24 cellular contexts compared by ENCODE assay signal in genomic region chr3:11757929-11758328, GRCh38.
"Had no signal": no experiment of that assay in that cellular context is flagged by ENCODE, and none has a peak within 500 bp of the region (broad histone marks: within the 10 kb centered on the region; RNA-seq: fewer than 3 reads in every experiment).

No MANE protein-coding gene starts in this region.

- H3K4me3 Mint-ChIP-seq: activated CD4-positive, alpha-beta T cell treated with anti-CD3 and anti-CD28 coated beads, Interleukin-2, amount 10 ng/mL, durations not matched to agents 7 days and 5 days; activated CD8-positive, alpha-beta T cell treated with anti-CD3 and anti-CD28 coated beads for 36 hours; activated naive CD8-positive, alpha-beta T cell; activated T-cell treated with anti-CD3 and anti-CD28 coated beads, Interleukin-2, amount 50 U/mL, for 4 hours; central memory CD8-positive, alpha-beta T cell; dendritic cell treated with granulocyte-macrophage colony-stimulating factor and Interleukin-4, amounts not matched to agents 40 ng/mL and 50 ng/mL, for 4 days; natural killer cell; stimulated activated naive CD8-positive, alpha-beta T cell treated with anti-CD3 and anti-CD28 coated beads, Interleukin-15, Interleukin-2, amounts not matched to agents 100 ng/mL and 50 ng/mL, for 24 hours had no signal

- H3K27ac ChIP-seq: epithelial cell of prostate, esophagus squamous epithelium, left lung, lower lobe of right lung, neutrophil, pancreas, right atrium auricular region, upper lobe of left lung, vagina, VCaP had no signal

- H3K4me1 ChIP-seq: left lung, lower lobe of right lung, pancreas, right atrium auricular region, upper lobe of left lung, vagina had no signal

- H3K4me1 Mint-ChIP-seq: activated CD4-positive, alpha-beta T cell treated with anti-CD3 and anti-CD28 coated beads, Interleukin-2, amount 10 ng/mL, durations not matched to agents 7 days and 5 days; central memory CD8-positive, alpha-beta T cell; natural killer cell had no signal

- ATAC-seq: activated CD8-positive, alpha-beta T cell treated with anti-CD3 and anti-CD28 coated beads for 36 hours; activated T-cell treated with anti-CD3 and anti-CD28 coated beads, Interleukin-2, amount 50 U/mL, for 4 hours; left lung; lower lobe of right lung; pancreas had no signal

- H3K36me3 Mint-ChIP-seq: natural killer cell had no signal

- H3K9me3 ChIP-seq: esophagus squamous epithelium, left lung, lower lobe of right lung, neutrophil, pancreas, right atrium auricular region, upper lobe of left lung, vagina had no signal

- H3K9me3 Mint-ChIP-seq: activated CD4-positive, alpha-beta T cell treated with anti-CD3 and anti-CD28 coated beads, Interleukin-2, amount 10 ng/mL, durations not matched to agents 7 days and 5 days; activated CD8-positive, alpha-beta T cell treated with anti-CD3 and anti-CD28 coated beads for 36 hours; activated T-cell treated with anti-CD3 and anti-CD28 coated beads, Interleukin-2, amount 50 U/mL, for 4 hours; activated T-helper 2 cell treated with anti-CD3 and anti-CD28 coated beads, Interferon-gamma antibody, Interleukin-2, Interleukin-4, amounts not matched to agents 10 μg/mL and 5 μg/mL and 100 μg/mL, durations not matched to agents 14 hours and 24 hours and 36 hours; central memory CD8-positive, alpha-beta T cell; dendritic cell treated with granulocyte-macrophage colony-stimulating factor and Interleukin-4, amounts not matched to agents 40 ng/mL and 50 ng/mL, for 4 days; natural killer cell; stimulated activated naive CD8-positive, alpha-beta T cell treated with anti-CD3 and anti-CD28 coated beads, Interleukin-15, Interleukin-2, amounts not matched to agents 100 ng/mL and 50 ng/mL, for 24 hours had no signal

- H3K27me3 Mint-ChIP-seq: activated CD8-positive, alpha-beta T cell treated with anti-CD3 and anti-CD28 coated beads for 36 hours; activated naive CD8-positive, alpha-beta T cell; central memory CD8-positive, alpha-beta T cell; dendritic cell treated with granulocyte-macrophage colony-stimulating factor and Interleukin-4, amounts not matched to agents 40 ng/mL and 50 ng/mL, for 4 days; stimulated activated naive CD8-positive, alpha-beta T cell treated with anti-CD3 and anti-CD28 coated beads, Interleukin-15, Interleukin-2, amounts not matched to agents 100 ng/mL and 50 ng/mL, for 24 hours had no signal

- H3K27me3 ChIP-seq: esophagus squamous epithelium, left lung, neutrophil, pancreas, right atrium auricular region, upper lobe of left lung, vagina had no signal

- H3K4me3 ChIP-seq: esophagus squamous epithelium, left lung, lower lobe of right lung, pancreas, right atrium auricular region, upper lobe of left lung, vagina had no signal

- DNase-seq: activated CD4-positive, alpha-beta T cell treated with anti-CD3 and anti-CD28 coated beads, Interleukin-2, amount 10 ng/mL, durations not matched to agents 7 days and 5 days; activated CD4-positive, CD25-positive, alpha-beta regulatory T cell treated with anti-CD3 and anti-CD28 coated beads, Interleukin-2, amount 50 U/mL, for 72 hours; activated CD8-positive, alpha-beta T cell treated with anti-CD3 and anti-CD28 coated beads for 36 hours; activated T-cell treated with anti-CD3 and anti-CD28 coated beads, Interleukin-2, amount 50 U/mL, for 4 hours; esophagus squamous epithelium; foreskin melanocyte; left lung; lower lobe of right lung; natural killer cell; pancreas; stimulated activated CD4-positive, alpha-beta T cell treated with anti-CD3 and anti-CD28 coated beads, Interleukin-2, amount 100 ng/mL, for 48 hours; substantia nigra; T-helper 9 cell; upper lobe of left lung had no signal

- H3K36me3 ChIP-seq: esophagus squamous epithelium, left lung, lower lobe of right lung, neutrophil, pancreas, right atrium auricular region, upper lobe of left lung, vagina had no signal

- H3K27ac Mint-ChIP-seq: activated CD4-positive, alpha-beta T cell treated with anti-CD3 and anti-CD28 coated beads, Interleukin-2, amount 10 ng/mL, durations not matched to agents 7 days and 5 days; activated CD8-positive, alpha-beta T cell treated with anti-CD3 and anti-CD28 coated beads for 36 hours; activated naive CD8-positive, alpha-beta T cell; activated T-helper 2 cell treated with anti-CD3 and anti-CD28 coated beads, Interferon-gamma antibody, Interleukin-2, Interleukin-4, amounts not matched to agents 10 μg/mL and 5 μg/mL and 100 μg/mL, durations not matched to agents 14 hours and 24 hours and 36 hours; dendritic cell treated with granulocyte-macrophage colony-stimulating factor and Interleukin-4, amounts not matched to agents 40 ng/mL and 50 ng/mL, for 4 days; natural killer cell; stimulated activated naive CD8-positive, alpha-beta T cell treated with anti-CD3 and anti-CD28 coated beads, Interleukin-15, Interleukin-2, amounts not matched to agents 100 ng/mL and 50 ng/mL, for 24 hours had no signal
